In genomic region chrX:49001521-49002090, GRCh38 we compare ENCODE assay signal across 1 cellular context.
A peak's percentile ranks its signal among the peaks of the same experiment; 100 is the strongest.
TF ChIP-seq lines count a peak whose summit lies in the region.

No MANE protein-coding gene starts in this region.

TF ChIP-seq in K562, 482 proteins besides CTCF, POLR2A, EP300 and RAD21:
- TF ChIP-seq ATF7 (IDR thresholded peaks at IDR 0.05) (peak; percentile 43; the same call in 1 of the 2 replicates), MYNN (IDR thresholded peaks at IDR 0.05) (no peak), MYNN (CRISPR knock-in tag; IDR thresholded peaks at IDR 0.05) (no peak), SMARCA5 (IDR thresholded peaks at IDR 0.05) (peak; percentile 43; the same call in 1 of the 2 replicates), PRDM10 (IDR thresholded peaks at IDR 0.05; ENCODE audit: partially characterized antibody) (peak; percentile 98), ZNF75A (CRISPR knock-in tag; IDR thresholded peaks at IDR 0.05) (no peak), HDAC1 (IDR thresholded peaks at IDR 0.05) (peak in 1 of 2 experiments; percentile 74; a peak in 1 of 4 replicates), BCLAF1 (IDR thresholded peaks at IDR 0.05; ENCODE audit: borderline replicate concordance in 1 of 2, control insufficient read depth in 1 of 2, low read depth in 2 of 2, low read length in 1 of 2) (peak in 1 of 2 experiments; percentile 25; a peak in 1 of 4 replicates), NCOA6 (IDR thresholded peaks at IDR 0.05) (no peak), ZNF239 (CRISPR knock-in tag; IDR thresholded peaks at IDR 0.05) (no peak), CEBPG (CRISPR knock-in tag; IDR thresholded peaks at IDR 0.05) (0 out of 2 replicates have a peak, but pooled peaks have one; percentile 6), CEBPG (tag; conservative IDR thresholded peaks at IDR 0.05 in 1 of 2, IDR thresholded peaks at IDR 0.05 in 1 of 2) (no peak), ARID4B (CRISPR knock-in tag; IDR thresholded peaks at IDR 0.05) (0 out of 2 replicates have a peak, but pooled peaks have one; percentile 6), NELFE (IDR thresholded peaks at IDR 0.05; ENCODE audit: insufficient read depth, insufficient read length) (no peak), FOXK2 (conservative IDR thresholded peaks at IDR 0.05 in 1 of 2, IDR thresholded peaks at IDR 0.05 in 1 of 2; ENCODE audit: low read depth in 2 of 2) (peak in 1 of 2 experiments; percentile 71; a peak in 1 of 4 replicates), TCF7L2 (IDR thresholded peaks at IDR 0.05; ENCODE audit: low read depth, low read length) (peak; percentile 43; the same call in 1 of the 2 replicates), CAMTA2 (CRISPR knock-in tag; conservative IDR thresholded peaks at IDR 0.05) (no peak), SP1 (CRISPR knock-in tag; IDR thresholded peaks at IDR 0.05) (0 out of 2 replicates have a peak, but pooled peaks have one; percentile 29), PBX2 (CRISPR knock-in tag; IDR thresholded peaks at IDR 0.05; ENCODE audit: low read depth) (no peak), PBX2 (tag; conservative IDR thresholded peaks at IDR 0.05; ENCODE audit: low read depth) (no peak), MEIS2 (IDR thresholded peaks at IDR 0.05; ENCODE audit: partially characterized antibody) (no peak), BRD4 (IDR thresholded peaks at IDR 0.05) (peak; percentile 22; the same call in 1 of the 2 replicates), HDAC2 (IDR thresholded peaks at IDR 0.05) (0 out of 2 replicates have a peak, but pooled peaks have one; percentile 8), MYBL2 (IDR thresholded peaks at IDR 0.05; ENCODE audit: low read depth) (no peak), MYBL2 (CRISPR knock-in tag; IDR thresholded peaks at IDR 0.05; ENCODE audit: borderline replicate concordance) (no peak)
